In genomic region chr5:68983959-68984358, GRCh38 we compare ENCODE assay signal across 8 cellular contexts.
"Had no signal": no experiment of that assay in that cellular context is flagged by ENCODE, and none has a peak within 500 bp of the region (broad histone marks: within the 10 kb centered on the region; RNA-seq: fewer than 3 reads in every experiment).

No MANE protein-coding gene starts in this region.

- DNase-seq: H7, KBM-7 had no signal

- FAIRE-seq: HepG2 had no signal

- H3K4me3 ChIP-seq: GM23338, HAP-1 had no signal

- ATAC-seq: GM23338, HCT116, HepG2 had no signal

- H3K27ac ChIP-seq: HL-60, KMS-11 had no signal

- H3K4me1 ChIP-seq: HAP-1 had no signal

- H3K36me3 ChIP-seq: HAP-1 had no signal

- H3K9me3 ChIP-seq: HAP-1 had no signal

- H3K4me2 ChIP-seq: GM23338, KMS-11 had no signal

- H3K9ac ChIP-seq: KMS-11 had no signal
